ENCODE assay signal across 19 cellular contexts in genomic region chr6:96162711-96163120, GRCh38.
DNase-seq lines count a peak whose midpoint lies in the region; ATAC-seq, FAIRE-seq and TF ChIP-seq lines count a peak whose summit lies in the region.
"Had no signal": no experiment of that assay in that cellular context is flagged by ENCODE, and none has a peak within 500 bp of the region (broad histone marks: within the 10 kb centered on the region; RNA-seq: fewer than 3 reads in every experiment).

No MANE protein-coding gene starts in this region.

- POLR2A ChIA-PET in HepG2 (lab: Yijun Ruan, JAX), result no interaction called here

- no peak overlapping the region for H2BK120ac ChIP-seq in trophoblast cell (ENCODE audit: insufficient read depth, low read length, poor library complexity)

- H3K4me2 ChIP-seq in trophoblast cell (ENCODE audit: low read length) (no peak overlapping the region), HepG2 (ENCODE audit: low read depth, low read length) (no peak overlapping the region)
- H3K4me2 ChIP-seq: A549 had no signal

- no peak overlapping the region for H3K14ac ChIP-seq in trophoblast cell (ENCODE audit: low read length)

- peak overlapping the region; percentile 10 for H4K91ac ChIP-seq in trophoblast cell (ENCODE audit: low read depth, low read length)

- H3K36me3 ChIP-seq in trophoblast cell (ENCODE audit: control insufficient read depth in 1 of 2, insufficient read depth in 2 of 2, low read length in 2 of 2), result no peaks in the 10 kb centered on the region
- no peaks in the 10 kb centered on the region for H3K36me3 ChIP-seq in HepG2 (replicated peaks in 1 of 2; ENCODE audit: control insufficient read depth in 1 of 2, insufficient read depth in 2 of 2, low read length in 2 of 2)

- H3K79me2 ChIP-seq in trophoblast cell (ENCODE audit: control insufficient read depth, insufficient read depth, low read length, poor library complexity) (no peaks in the 10 kb centered on the region), HepG2 (ENCODE audit: insufficient read depth, low read length) (no peaks in the 10 kb centered on the region)

- H3K9ac ChIP-seq in trophoblast cell (ENCODE audit: low read length) (no peak overlapping the region), HepG2 (ENCODE audit: insufficient read depth, low read depth, low read length) (no peak overlapping the region)
- H3K9ac ChIP-seq: GM23248 had no signal

- no peaks in the 10 kb centered on the region for H4K20me1 ChIP-seq in HepG2 (ENCODE audit: insufficient read depth, low read length)

- H3K18ac ChIP-seq in trophoblast cell (ENCODE audit: low read length), result no peak overlapping the region

- H2BK12ac ChIP-seq in trophoblast cell (ENCODE audit: low read length), result peak overlapping the region; percentile 2

- TF ChIP-seq EP300 in HepG2 (IDR thresholded peaks at IDR 0.05; ENCODE audit: low read depth in 2 of 2, low read length in 2 of 2) (no peak), HepG2 (CRISPR knock-in tag; IDR thresholded peaks at IDR 0.05; ENCODE audit: borderline replicate concordance) (no peak)

- CTCF ChIA-PET in HepG2 (lab: Yijun Ruan, JAX; ENCODE audit: low intra/inter-chr PET ratio, low total read pairs), result no interaction called here

- no peak overlapping the region for H2AK5ac ChIP-seq in trophoblast cell (ENCODE audit: low read length)

- no peak for TF ChIP-seq POLR2A in HepG2 (IDR thresholded peaks at IDR 0.05; ENCODE audit: insufficient read depth in 1 of 2, low read depth in 2 of 2, low read length in 2 of 2)

- ATAC-seq in HepG2 (no peak), HG03460 (IDR thresholded peaks at IDR 0.05; ENCODE audit: unreplicated experiment) (no peak)
- ATAC-seq: A549, GM12878, Panc1 had no signal

- DNase-seq in HK-2 (ENCODE audit: unreplicated experiment) (peak; percentile 8), epithelial cell of proximal tubule (ENCODE audit: low read depth) (peak; percentile 27), iPS-NIHi7 (ENCODE audit: extremely low spot score) (peak; percentile 53), trophoblast cell (peak; percentile 70 to 90), HepG2 (ENCODE audit: low spot score) (no peak), ureter (ENCODE audit: low spot score) (no peak)
- no peak for DNase-seq in central memory CD4-positive, alpha-beta T cell
- DNase-seq: C1 segment of cervical spinal cord, DND-41, GDM1, GM23248, NCI-H1417, NCI-H1930, NCI-H510A treated with DMSO at 0.1 percent for 48 hours, NCI-H82 had no signal

- H4K8ac ChIP-seq in trophoblast cell (ENCODE audit: low read depth, low read length), result peak overlapping the region; percentile 3

- BruUV-seq in HepG2 (replicated peaks; lab: Mats Ljungman, UMichigan), result no TSS peak

- H4K12ac ChIP-seq in trophoblast cell (ENCODE audit: low read depth, low read length), result no peak overlapping the region

- no peak for FAIRE-seq in HepG2 (lab: Jason Lieb, UNC)
- FAIRE-seq: A549, GM12878 had no signal

- no peak overlapping the region for H2AFZ ChIP-seq in trophoblast cell (ENCODE audit: insufficient read depth, low read length, poor library complexity)
- H2AFZ ChIP-seq in HepG2 (ENCODE audit: low read length), result no peak overlapping the region
- H2AFZ ChIP-seq: GM23248 had no signal

- in situ Hi-C loops in HepG2 (cut with HindIII; ENCODE audit: extremely low pct_ligation_motif_present, low pct_unique_long_range_greater_than_20kb), result no loop called here

- H3K27ac ChIP-seq in trophoblast cell (ENCODE audit: low read depth, low read length) (peak overlapping the region; percentile 77), HepG2 (ENCODE audit: extremely low read length, insufficient read depth, low read length) (no peak overlapping the region)
- H3K27ac ChIP-seq: A549, GM23248 had no signal

- H3K27me3 ChIP-seq in trophoblast cell (ENCODE audit: insufficient read depth, low read length) (no peaks in the 10 kb centered on the region), HepG2 (ENCODE audit: control insufficient read depth in 1 of 2, insufficient read depth in 2 of 2, low read length in 2 of 2) (no peaks in the 10 kb centered on the region)

- H3K9me3 ChIP-seq in trophoblast cell (ENCODE audit: insufficient read depth, low read depth, low read length) (no peaks in the 10 kb centered on the region), HepG2 (ENCODE audit: low read length) (no peaks in the 10 kb centered on the region)
- H3K9me3 ChIP-seq: A549 had no signal

- TF ChIP-seq CTCF in epithelial cell of proximal tubule (conservative IDR thresholded peaks at IDR 0.05; ENCODE audit: low read depth, low read length) (no peak), HepG2 (CRISPR knock-in tag; IDR thresholded peaks at IDR 0.05) (no peak)

- WGBS in trophoblast cell (ENCODE audit: extremely low coverage, insufficient coverage, insufficient read length), result no CpG with 5 or more reads among the region's 2 CpGs
- 0% methylated on average over 2 of the region's 2 CpGs for WGBS in HepG2 (ENCODE audit: low lambda C conversion rate)

- H3K4me1 ChIP-seq in trophoblast cell (ENCODE audit: control insufficient read depth in 1 of 2, insufficient read depth in 2 of 2, low read length in 2 of 2), result peaks cover 0 to 2% of the 10 kb centered on the region in 2 experiments
- H3K4me1 ChIP-seq in HepG2 (ENCODE audit: insufficient read depth, low read length), result no peaks in the 10 kb centered on the region
- H3K4me1 ChIP-seq: A549 had no signal

- H3K4me3 ChIP-seq in epithelial cell of proximal tubule (ENCODE audit: low read depth, low read length) (no peak overlapping the region), trophoblast cell (ENCODE audit: low read depth, low read length) (no peak overlapping the region), HepG2 (replicated peaks in 1 of 3; ENCODE audit: insufficient read depth in 1 of 3, low read depth in 2 of 3, low read length in 3 of 3) (no peak overlapping the region)
- H3K4me3 ChIP-seq: A549, GM12878, GM23248 had no signal

- intact Hi-C loops in HepG2 (cut with micrococcal nuclease; ENCODE audit: unreplicated experiment), result no loop called here

- no peak overlapping the region for H3K23ac ChIP-seq in trophoblast cell (ENCODE audit: low read length)

- TF ChIP-seq RAD21 in HepG2 (CRISPR knock-in tag; IDR thresholded peaks at IDR 0.05), result no peak

- no peak overlapping the region for H3K4ac ChIP-seq in trophoblast cell (ENCODE audit: low read depth, low read length)

- peaks cover 8% of the 10 kb centered on the region for H3K79me1 ChIP-seq in trophoblast cell (ENCODE audit: low read length)

- no peak overlapping the region for H2BK5ac ChIP-seq in trophoblast cell (ENCODE audit: low read depth, low read length, poor library complexity)

TF ChIP-seq in HepG2, 621 proteins besides CTCF, POLR2A, EP300 and RAD21 (continues in another document):
- TF ChIP-seq, protein P1, sequence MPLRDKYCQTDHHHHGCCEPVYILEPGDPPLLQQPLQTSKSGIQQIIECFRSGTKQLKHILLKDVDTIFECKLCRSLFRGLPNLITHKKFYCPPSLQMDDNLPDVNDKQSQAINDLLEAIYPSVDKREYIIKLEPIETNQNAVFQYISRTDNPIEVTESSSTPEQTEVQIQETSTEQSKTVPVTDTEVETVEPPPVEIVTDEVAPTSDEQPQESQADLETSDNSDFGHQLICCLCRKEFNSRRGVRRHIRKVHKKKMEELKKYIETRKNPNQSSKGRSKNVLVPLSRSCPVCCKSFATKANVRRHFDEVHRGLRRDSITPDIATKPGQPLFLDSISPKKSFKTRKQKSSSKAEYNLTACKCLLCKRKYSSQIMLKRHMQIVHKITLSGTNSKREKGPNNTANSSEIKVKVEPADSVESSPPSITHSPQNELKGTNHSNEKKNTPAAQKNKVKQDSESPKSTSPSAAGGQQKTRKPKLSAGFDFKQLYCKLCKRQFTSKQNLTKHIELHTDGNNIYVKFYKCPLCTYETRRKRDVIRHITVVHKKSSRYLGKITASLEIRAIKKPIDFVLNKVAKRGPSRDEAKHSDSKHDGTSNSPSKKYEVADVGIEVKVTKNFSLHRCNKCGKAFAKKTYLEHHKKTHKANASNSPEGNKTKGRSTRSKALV (CRISPR knock-in tag; IDR thresholded peaks at IDR 0.05), result no peak
- TF ChIP-seq RBM39 (IDR thresholded peaks at IDR 0.05; ENCODE audit: low read depth, low read length, poor library complexity, severe bottlenecking), result no peak
- TF ChIP-seq ZNF354B (CRISPR knock-in tag; IDR thresholded peaks at IDR 0.05), result no peak
- no peak for TF ChIP-seq GZF1 (CRISPR knock-in tag; IDR thresholded peaks at IDR 0.05)
- no peak for TF ChIP-seq SKIL (CRISPR knock-in tag; IDR thresholded peaks at IDR 0.05; ENCODE audit: borderline replicate concordance)
- TF ChIP-seq, protein P2, sequence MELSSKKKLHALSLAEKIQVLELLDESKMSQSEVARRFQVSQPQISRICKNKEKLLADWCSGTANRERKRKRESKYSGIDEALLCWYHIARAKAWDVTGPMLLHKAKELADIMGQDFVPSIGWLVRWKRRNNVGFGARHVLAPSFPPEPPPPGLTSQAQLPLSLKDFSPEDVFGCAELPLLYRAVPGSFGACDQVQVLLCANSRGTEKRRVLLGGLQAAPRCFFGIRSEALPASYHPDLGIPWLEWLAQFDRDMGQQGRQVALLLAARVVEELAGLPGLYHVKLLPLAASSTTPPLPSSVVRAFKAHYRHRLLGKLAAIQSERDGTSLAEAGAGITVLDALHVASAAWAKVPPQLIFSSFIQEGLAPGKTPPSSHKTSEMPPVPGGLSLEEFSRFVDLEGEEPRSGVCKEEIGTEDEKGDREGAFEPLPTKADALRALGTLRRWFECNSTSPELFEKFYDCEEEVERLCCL (CRISPR knock-in tag; IDR thresholded peaks at IDR 0.05; ENCODE audit: borderline replicate concordance), result no peak

Comparison
In these comparisons a context has a peak if more than half of its experiments do, and no peak if none do; other contexts are left out.
1. DNase-seq: peak in HK-2 (single experiment), epithelial cell of proximal tubule (single experiment), iPS-NIHi7 (single experiment) and trophoblast cell (2 of 2); none in HepG2 (single experiment), central memory CD4-positive, alpha-beta T cell (single experiment) and ureter (single experiment).